In genomic region chr9:94259077-94259847, GRCh38 we compare ENCODE assay signal across 1 cellular context.
A peak's percentile ranks its signal among the peaks of the same experiment; 100 is the strongest.
TF ChIP-seq lines count a peak whose summit lies in the region.

TSS of gene ZNF169 (plus strand) at chr9:94259298. CDS start at chr9:94278813, 19,515 bp downstream.

TF ChIP-seq in WTC11, 78 proteins besides CTCF, POLR2A, EP300 and RAD21 (continued from another document and continues in another):
- TF ChIP-seq ERG (CRISPR knock-in tag; IDR thresholded peaks at IDR 0.05): no peak
- no peak for TF ChIP-seq AFF4 (CRISPR knock-in tag; IDR thresholded peaks at IDR 0.05; ENCODE audit: borderline replicate concordance)
- peak; percentile 51 for TF ChIP-seq MAX (CRISPR knock-in tag; IDR thresholded peaks at IDR 0.05)
- TF ChIP-seq FOXJ3 (CRISPR knock-in tag; IDR thresholded peaks at IDR 0.05; ENCODE audit: borderline replicate concordance): no peak
- TF ChIP-seq PRDM15 (CRISPR knock-in tag; IDR thresholded peaks at IDR 0.05): no peak
- TF ChIP-seq MYBL2 (CRISPR knock-in tag; IDR thresholded peaks at IDR 0.05): no peak
- TF ChIP-seq ZBTB43 (CRISPR knock-in tag; IDR thresholded peaks at IDR 0.05): peak; percentile 56; the same call in 1 of the 2 replicates
- TF ChIP-seq ELF4 (CRISPR knock-in tag; IDR thresholded peaks at IDR 0.05; ENCODE audit: low read depth): no peak
- peak; percentile 43; the same call in 1 of the 2 replicates for TF ChIP-seq USF1 (CRISPR knock-in tag; IDR thresholded peaks at IDR 0.05)
- no peak for TF ChIP-seq NR3C1 (CRISPR knock-in tag; conservative IDR thresholded peaks at IDR 0.05; ENCODE audit: low read depth)
- TF ChIP-seq CREM (CRISPR knock-in tag; IDR thresholded peaks at IDR 0.05): 0 out of 2 replicates have a peak, but pooled peaks have one; percentile 35
- no peak for TF ChIP-seq HMGA2 (CRISPR knock-in tag; IDR thresholded peaks at IDR 0.05)
- TF ChIP-seq FOXK1 (CRISPR knock-in tag; IDR thresholded peaks at IDR 0.05): peak; percentile 39
- TF ChIP-seq ZNF532 (CRISPR knock-in tag; IDR thresholded peaks at IDR 0.05; ENCODE audit: borderline replicate concordance): no peak
- TF ChIP-seq MXD4 (CRISPR knock-in tag; IDR thresholded peaks at IDR 0.05; ENCODE audit: borderline replicate concordance): no peak
- TF ChIP-seq ATF1 (CRISPR knock-in tag; IDR thresholded peaks at IDR 0.05): no peak
- TF ChIP-seq IRF2 (CRISPR knock-in tag; IDR thresholded peaks at IDR 0.05; ENCODE audit: borderline replicate concordance, low read depth): no peak
- TF ChIP-seq ZNF281 (CRISPR knock-in tag; IDR thresholded peaks at IDR 0.05): no peak
- 0 out of 2 replicates have a peak, but pooled peaks have one; percentile 40 for TF ChIP-seq ARID4B (CRISPR knock-in tag; IDR thresholded peaks at IDR 0.05; ENCODE audit: borderline replicate concordance)
- no peak for TF ChIP-seq E2F1 (CRISPR knock-in tag; IDR thresholded peaks at IDR 0.05)
- TF ChIP-seq SMAD3 (CRISPR knock-in tag; IDR thresholded peaks at IDR 0.05; ENCODE audit: borderline replicate concordance): peak; percentile 30; the same call in 1 of the 2 replicates
- no peak for TF ChIP-seq CDX4 (CRISPR knock-in tag; IDR thresholded peaks at IDR 0.05; ENCODE audit: borderline replicate concordance)
- TF ChIP-seq NFE2L1 (CRISPR knock-in tag; IDR thresholded peaks at IDR 0.05): no peak
- no peak; the same call in 1 of the 2 replicates for TF ChIP-seq ZNF416 (CRISPR knock-in tag; IDR thresholded peaks at IDR 0.05)
- TF ChIP-seq NR2C2 (CRISPR knock-in tag; IDR thresholded peaks at IDR 0.05): no peak
